28 cellular contexts compared by ENCODE assay signal in genomic region chr4:86108152-86108551, GRCh38.
DNase-seq lines count a peak whose midpoint lies in the region; TF ChIP-seq lines count a peak whose summit lies in the region.
"Had no signal": no experiment of that assay in that cellular context is flagged by ENCODE, and none has a peak within 500 bp of the region (broad histone marks: within the 10 kb centered on the region; RNA-seq: fewer than 3 reads in every experiment).

No MANE protein-coding gene starts in this region.

- H3K27ac ChIP-seq in mesendoderm (ENCODE audit: low read depth, low read length) = no peak overlapping the region
- H3K27ac ChIP-seq: body of pancreas, epithelial cell of prostate, KMS-11, left lung, SK-N-MC, spleen had no signal

- H2BK15ac ChIP-seq in mesendoderm (replicated peaks; ENCODE audit: low read depth) = no peak overlapping the region

- no peak overlapping the region for H3K4me3 ChIP-seq in choroid plexus epithelial cell (ENCODE audit: low read depth, low read length)
- H3K4me3 ChIP-seq in mesendoderm (ENCODE audit: low read length) = no peak overlapping the region
- H3K4me3 ChIP-seq: body of pancreas, left lung, SK-N-MC, spleen had no signal

- intact Hi-C loops in head of caudate nucleus (cut with DNase I) = no loop called here

- CTCF ChIA-PET in GM10248 (lab: Yijun Ruan, JAX) = interaction anchor here (0.9 to 1.3 kb wide), 3 partner anchors 12 to 23 kb away, joined by 3 to 4 read pairs (median 3); no protein-coding TSS in a partner anchor

- DNase-seq in EL (peak; percentile 20), M059J (ENCODE audit: low read depth) (peak; percentile 7), choroid plexus epithelial cell (ENCODE audit: low read depth) (peak; percentile 55), mesendoderm (peak; percentile 72), inferior parietal cortex (ENCODE audit: extremely low spot score) (no peak), OCI-M2 (lab: John Stamatoyannopoulos, UW; ENCODE audit: unreplicated experiment) (no peak), GM10248 (ENCODE audit: extremely low spot score) (no peak), head of caudate nucleus (no peak)
- DNase-seq: ACHN; activated CD4-positive, alpha-beta T cell treated with anti-CD3 and anti-CD28 coated beads for 36 hours; activated CD8-positive, alpha-beta memory T cell treated with anti-CD3 and anti-CD28 coated beads for 24 hours; activated gamma-delta T cell; activated naive CD8-positive, alpha-beta T cell treated with anti-CD3 and anti-CD28 coated beads, Interleukin-2, amount 10 ng/mL, durations not matched to agents 7 days and 5 days; body of pancreas; Calu3; foreskin melanocyte; immature natural killer cell; left lung; MV-4-11; NCI-H146; NCI-H446; posterior cingulate gyrus; right cardiac atrium; spleen; trophoblast cell had no signal

- no peaks in the 10 kb centered on the region for H3K27me3 ChIP-seq in mesendoderm (ENCODE audit: insufficient read depth, low read length, poor library complexity)
- H3K27me3 ChIP-seq: body of pancreas, left lung, spleen had no signal

- H2BK120ac ChIP-seq in mesendoderm (ENCODE audit: low read depth, low read length) = no peak overlapping the region

- POLR2A ChIA-PET in GM10248 (lab: Yijun Ruan, JAX) = no interaction called here

- no peak overlapping the region for H3K4me2 ChIP-seq in mesendoderm (ENCODE audit: low read length)
- H3K4me2 ChIP-seq: KMS-11 had no signal

- H4K5ac ChIP-seq in mesendoderm (ENCODE audit: low read length) = no peak overlapping the region

- no peak overlapping the region for H3K4ac ChIP-seq in mesendoderm (ENCODE audit: low read depth, low read length)

- WGBS in mesendoderm (ENCODE audit: extremely low coverage, insufficient coverage, low lambda C conversion rate) = no CpG with 5 or more reads among the region's 1 CpG

- H3K56ac ChIP-seq in mesendoderm (ENCODE audit: low read length) = no peak overlapping the region

- H3K9ac ChIP-seq in mesendoderm (ENCODE audit: low read length) = no peak overlapping the region
- H3K9ac ChIP-seq: KMS-11 had no signal

- H3K36me3 ChIP-seq in mesendoderm (ENCODE audit: control insufficient read depth, insufficient read depth, low read length) = no peaks in the 10 kb centered on the region
- H3K36me3 ChIP-seq: left lung, spleen had no signal

- no peaks in the 10 kb centered on the region for H3K4me1 ChIP-seq in mesendoderm (ENCODE audit: control insufficient read depth, low read depth, low read length)
- H3K4me1 ChIP-seq: body of pancreas, spleen had no signal

- no peaks in the 10 kb centered on the region for H3K79me1 ChIP-seq in mesendoderm (ENCODE audit: low read length)

- TF ChIP-seq CTCF in choroid plexus epithelial cell (conservative IDR thresholded peaks at IDR 0.05; ENCODE audit: low read depth, low read length) (no peak), GM10248 (IDR thresholded peaks at IDR 0.05; ENCODE audit: control extremely low read depth, extremely low read depth, low read depth, missing control alignments) (no peak)

- H2AK5ac ChIP-seq in mesendoderm (ENCODE audit: low read length) = no peak overlapping the region

- H4K8ac ChIP-seq in mesendoderm (ENCODE audit: low read depth, low read length) = no peak overlapping the region

- H2BK5ac ChIP-seq in mesendoderm (ENCODE audit: low read length) = no peak overlapping the region

- H3K18ac ChIP-seq in mesendoderm (ENCODE audit: low read length) = no peak overlapping the region

- no peak overlapping the region for H3K23ac ChIP-seq in mesendoderm (ENCODE audit: low read length)

- H3K79me2 ChIP-seq in mesendoderm (ENCODE audit: control insufficient read depth, insufficient read depth, low read length) = no peaks in the 10 kb centered on the region

Comparison
In these comparisons a context has a peak if more than half of its experiments do, and no peak if none do; other contexts are left out.
1. DNase-seq: peak in EL (single experiment), M059J (single experiment), choroid plexus epithelial cell (single experiment) and mesendoderm (single experiment); none in inferior parietal cortex (single experiment), OCI-M2 (single experiment), GM10248 (single experiment) and head of caudate nucleus (0 of 42).